17 cellular contexts compared by ENCODE assay signal in the genomic region with DNA sequence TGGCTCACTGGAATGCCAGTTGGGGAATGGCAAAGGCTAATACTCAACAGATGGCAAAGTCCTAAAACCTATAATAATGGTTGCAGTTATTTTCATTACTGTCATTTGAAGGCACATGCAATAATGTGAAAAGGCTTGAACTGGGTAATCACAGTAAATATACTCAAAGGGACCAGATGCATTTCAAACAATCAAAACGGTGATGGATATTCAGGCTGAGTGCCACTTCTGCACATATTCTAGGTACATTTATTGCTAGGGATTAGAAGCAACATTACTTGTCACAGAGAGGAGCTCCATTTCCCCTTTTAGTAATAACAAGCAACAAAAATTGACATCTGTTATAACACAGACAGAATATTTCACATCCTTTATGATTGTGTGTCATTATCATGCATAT.
DNase-seq lines count a peak whose midpoint lies in the region; ATAC-seq and TF ChIP-seq lines count a peak whose summit lies in the region.
"Had no signal": no experiment of that assay in that cellular context is flagged by ENCODE, and none has a peak within 500 bp of the region (broad histone marks: within the 10 kb centered on the region; RNA-seq: fewer than 3 reads in every experiment).

No MANE protein-coding gene starts in this region.

- DNase-seq in NCI-H1092 treated with DMSO at 0.1 percent for 48 hours (lab: John Stamatoyannopoulos, UW) (peak; percentile 77), NCI-H1092 (lab: John Stamatoyannopoulos, UW) (no peak), NCI-H1417 (lab: John Stamatoyannopoulos, UW) (peak in 2 of 3 experiments; percentile 23 to 83), NCI-H2081 treated with DMSO at 0.1 percent for 48 hours (lab: John Stamatoyannopoulos, UW) (peak; percentile 29), NCI-H69 (lab: John Stamatoyannopoulos, UW) (peak; percentile 97), GM10248 (ENCODE audit: extremely low spot score) (no peak), kidney tubule cell (ENCODE audit: low spot score) (no peak)
- DNase-seq: 8988T, GF-D8, H7, HFFc6, KG1, NCI-H2029, NCI-H446 treated with DMSO at 0.1 percent for 48 hours had no signal

- POLR2A ChIA-PET in GM10248 (lab: Yijun Ruan, JAX) = no interaction called here

- TF ChIP-seq CTCF in GM10248 (IDR thresholded peaks at IDR 0.05; ENCODE audit: control extremely low read depth, extremely low read depth, low read depth, missing control alignments) = no peak

- ATAC-seq in HG03196 (IDR thresholded peaks at IDR 0.05; ENCODE audit: unreplicated experiment) = no peak
- ATAC-seq: GM12878, Panc1 had no signal

- CTCF ChIA-PET in GM10248 (lab: Yijun Ruan, JAX) = interaction anchor here (1.5 kb wide), 1 partner anchor 15 kb away, joined by 3 read pairs; no protein-coding TSS in a partner anchor

Comparison
In these comparisons a context has a peak if more than half of its experiments do, and no peak if none do; other contexts are left out.
1. DNase-seq: peak in NCI-H1092 treated with DMSO at 0.1 percent for 48 hours (single experiment), NCI-H1417 (2 of 3), NCI-H2081 treated with DMSO at 0.1 percent for 48 hours (single experiment) and NCI-H69 (single experiment); none in NCI-H1092 (single experiment), GM10248 (single experiment) and kidney tubule cell (single experiment).